ENCODE assay signal across 14 cellular contexts in the genomic region with DNA sequence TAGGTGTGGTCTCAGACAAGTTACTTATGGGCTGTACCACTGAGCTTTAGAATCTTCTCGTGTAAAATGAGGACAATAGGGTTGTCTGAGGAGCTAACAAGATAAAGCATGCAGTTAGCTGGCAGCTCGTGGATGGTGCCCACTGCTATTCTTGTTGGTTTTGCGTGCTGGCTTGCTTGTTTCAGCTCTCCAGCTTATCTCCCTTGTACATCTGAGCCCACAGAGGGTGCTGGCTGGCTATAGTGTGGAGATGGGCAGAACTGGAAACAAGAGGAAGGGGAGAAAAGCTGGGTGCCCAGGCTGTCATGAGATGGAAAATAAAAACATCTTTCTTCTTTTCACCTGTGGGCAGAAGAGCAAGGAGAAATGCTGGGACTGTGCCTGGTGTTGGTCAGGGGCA. TPM values are rescaled to one million over a fixed set of nuclear protein-coding genes. Genes with fewer than 3 reads are reported as not detected.
DNase-seq lines count a peak whose midpoint lies in the region; TF ChIP-seq lines count a peak whose summit lies in the region.
"Had no signal": no experiment of that assay in that cellular context is flagged by ENCODE, and none has a peak within 500 bp of the region (broad histone marks: within the 10 kb centered on the region; RNA-seq: fewer than 3 reads in every experiment).

No MANE protein-coding gene starts in this region.

- no peak for TF ChIP-seq CTCF in Loucy (conservative IDR thresholded peaks at IDR 0.05; ENCODE audit: low read length)
- no peak for TF ChIP-seq CTCF in esophagus muscularis mucosa (IDR thresholded peaks at IDR 0.05)
- TF ChIP-seq CTCF in sigmoid colon (IDR thresholded peaks at IDR 0.05) = no peak
- TF ChIP-seq CTCF in adrenal gland (IDR thresholded peaks at IDR 0.05) = no peak

- H2AFZ ChIP-seq in Loucy (ENCODE audit: low read length) = peak overlapping the region; percentile 61
- H2AFZ ChIP-seq: GM23248 had no signal

- no peaks in the 10 kb centered on the region for H4K20me1 ChIP-seq in Loucy (ENCODE audit: insufficient read depth, low read length, poor library complexity, severe bottlenecking)

- H3K36me3 ChIP-seq in Loucy (ENCODE audit: insufficient read depth, low read length) = no peaks in the 10 kb centered on the region
- H3K36me3 ChIP-seq in esophagus muscularis mucosa = no peaks in the 10 kb centered on the region
- no peaks in the 10 kb centered on the region for H3K36me3 ChIP-seq in sigmoid colon
- H3K36me3 ChIP-seq in adrenal gland (replicated peaks in 1 of 2) = no peaks in the 10 kb centered on the region

- H3F3A ChIP-seq in Loucy (ENCODE audit: low read depth) = no peaks in the 10 kb centered on the region

- H3K4me1 ChIP-seq in Loucy (ENCODE audit: insufficient read depth, low read length, poor library complexity, severe bottlenecking) (peaks cover 13% of the 10 kb centered on the region), esophagus muscularis mucosa (peaks cover 5 to 34% (median 27%) of the 10 kb centered on the region in 4 donors), sigmoid colon (peaks cover 0 to 48% (median 34%) of the 10 kb centered on the region in 4 donors), adrenal gland (replicated peaks in 1 of 2) (no peaks in the 10 kb centered on the region)
- H3K4me1 ChIP-seq: Caco-2 had no signal

- DNase-seq in NCI-H69 (lab: John Stamatoyannopoulos, UW) (peak; percentile 18), esophagus muscularis mucosa (ENCODE audit: extremely low spot score) (peak; percentile 75), sigmoid colon (no peak), caudate nucleus (lab: John Stamatoyannopoulos, UW) (no peak), adrenal gland (no peak)
- DNase-seq: Caco-2; CD4-positive, CD25-positive, alpha-beta regulatory T cell; CD8-positive, alpha-beta T cell; DMS153; DND-41; GM23248; H7; HCEC 1CT had no signal

- H3K4me3 ChIP-seq in Loucy (ENCODE audit: low read length, poor library complexity, severe bottlenecking) = no peak overlapping the region
- no peak overlapping the region for H3K4me3 ChIP-seq in esophagus muscularis mucosa
- H3K4me3 ChIP-seq in sigmoid colon = no peak overlapping the region
- H3K4me3 ChIP-seq in adrenal gland = no peak overlapping the region
- H3K4me3 ChIP-seq: GM23248 had no signal

- peak overlapping the region; percentile 39 for H3K4me2 ChIP-seq in Loucy (ENCODE audit: low read depth, low read length, poor library complexity, severe bottlenecking)

- no peaks in the 10 kb centered on the region for H3K79me2 ChIP-seq in Loucy (ENCODE audit: insufficient read depth, low read length)

- H3K9ac ChIP-seq in Loucy (ENCODE audit: low read depth, low read length, poor library complexity, severe bottlenecking) = no peak overlapping the region
- H3K9ac ChIP-seq: GM23248 had no signal

- 58% methylated on average over 3 of the region's 3 CpGs for WGBS in esophagus muscularis mucosa
- 34 to 50% methylated on average over 3 of the region's 3 CpGs for whole genome bisulfite sequencing in sigmoid colon, 2 donors
- 41 to 65% (median 52%) methylated on average over 3 of the region's 3 CpGs for WGBS in adrenal gland, 4 donors

- no peaks in the 10 kb centered on the region for H3K27me3 ChIP-seq in Loucy (ENCODE audit: insufficient read depth, low read length, poor library complexity, severe bottlenecking)
- H3K27me3 ChIP-seq in esophagus muscularis mucosa = no peaks in the 10 kb centered on the region
- no peaks in the 10 kb centered on the region for H3K27me3 ChIP-seq in sigmoid colon
- H3K27me3 ChIP-seq in adrenal gland = no peaks in the 10 kb centered on the region

- TF ChIP-seq EP300 in esophagus muscularis mucosa (IDR thresholded peaks at IDR 0.05) (no peak), sigmoid colon (IDR thresholded peaks at IDR 0.05) (no peak)

- no peaks in the 10 kb centered on the region for H3K9me3 ChIP-seq in Loucy (ENCODE audit: insufficient read depth, low read depth, low read length)
- no peaks in the 10 kb centered on the region for H3K9me3 ChIP-seq in esophagus muscularis mucosa
- no peaks in the 10 kb centered on the region for H3K9me3 ChIP-seq in sigmoid colon
- H3K9me3 ChIP-seq in adrenal gland (replicated peaks in 1 of 3) = no peaks in the 10 kb centered on the region
- H3K9me3 ChIP-seq: Caco-2 had no signal

- intact Hi-C loops in esophagus muscularis mucosa (cut with DNase I) = no loop called here
- intact Hi-C loops in sigmoid colon (cut with DNase I) = no loop called here
- intact Hi-C loops in adrenal gland (cut with DNase I) = no loop called here

- TF ChIP-seq POLR2A in esophagus muscularis mucosa (IDR thresholded peaks at IDR 0.05; ENCODE audit: low read depth) = no peak
- TF ChIP-seq POLR2A in sigmoid colon (IDR thresholded peaks at IDR 0.05) = no peak
- TF ChIP-seq POLR2A in adrenal gland (IDR thresholded peaks at IDR 0.05) = no peak

- H3K27ac ChIP-seq in esophagus muscularis mucosa (replicated peaks in 1 of 4) (no peak overlapping the region), sigmoid colon (peak overlapping the region in 3 of 4 donors; percentile 68 to 75 (median 68)), caudate nucleus (ENCODE audit: low read depth, low read length) (no peak overlapping the region), adrenal gland (no peak overlapping the region)
- H3K27ac ChIP-seq: GM23248 had no signal

- no peaks in the 10 kb centered on the region for H3K9me2 ChIP-seq in Loucy (replicated peaks; ENCODE audit: low read depth, low read length)

RNA-seq across cellular contexts. Expression of a gene that starts 46.5 kb away (rescaled TPM):
- total RNA-seq in esophagus muscularis mucosa = 10 to 100 TPM; 29.1 to 67.0 (median 49.3) TPM
- 10 to 100 TPM; 34.9 to 48.6 (median 39.8) TPM for total RNA-seq in sigmoid colon
- polyA plus RNA-seq in sigmoid colon = 10 to 100 TPM in 1 of 3 donors, 1 to 10 TPM in 1, under 1 TPM in 1; 0.92 to 11.1 (median 2.4) TPM
- 10 to 100 TPM in 1 of 8 donors, 1 to 10 TPM in 7; 1.4 to 15.1 (median 7.4) TPM for total RNA-seq in adrenal gland
- 1 to 10 TPM; 3.8 to 4.5 (median 4.0) TPM for polyA plus RNA-seq in adrenal gland
- total RNA-seq: CD4-positive, CD25-positive, alpha-beta regulatory T cell; CD8-positive, alpha-beta T cell had no signal

Comparison
In these comparisons a context has a peak if more than half of its experiments do, and no peak if none do; other contexts are left out.
1. DNase-seq: peak in NCI-H69 (single experiment) and esophagus muscularis mucosa (single experiment); none in sigmoid colon (single experiment), caudate nucleus (0 of 61) and adrenal gland (0 of 7).
2. H3K27ac ChIP-seq: peak in sigmoid colon (3 of 4); none in esophagus muscularis mucosa (0 of 4), caudate nucleus (single experiment) and adrenal gland (0 of 5).